ENCODE assay signal across 22 cellular contexts in genomic region chr5:87048156-87048555, GRCh38.
A peak's percentile ranks its signal among the peaks of the same experiment; 100 is the strongest.
DNase-seq lines count a peak whose midpoint lies in the region; ATAC-seq, FAIRE-seq and TF ChIP-seq lines count a peak whose summit lies in the region.
"Had no signal": no experiment of that assay in that cellular context is flagged by ENCODE, and none has a peak within 500 bp of the region (broad histone marks: within the 10 kb centered on the region; RNA-seq: fewer than 3 reads in every experiment).

No MANE protein-coding gene starts in this region.

- no peak for FAIRE-seq in frontal cortex (lab: Jason Lieb, UNC)

- CTCF ChIA-PET in MCF 10A (lab: Yijun Ruan, JAX) = no interaction called here

- no peak overlapping the region for H3K27ac Mint-ChIP-seq in MCF 10A (ENCODE audit: low read depth, unreplicated experiment)
- H3K27ac Mint-ChIP-seq: brain; stimulated activated naive B cell treated with anti-CD40 and anti-IgM and Interleukin-4, amounts not matched to agents 10 μg/mL and 1 μg/mL and 100 μg/mL, for 72 hours; WTC11 had no signal

- H3K36me3 ChIP-seq in breast epithelium = no peaks in the 10 kb centered on the region
- no peaks in the 10 kb centered on the region for H3K36me3 ChIP-seq in RWPE2 (ENCODE audit: low read depth)
- no peaks in the 10 kb centered on the region for H3K36me3 ChIP-seq in right atrium auricular region

- no peak overlapping the region for H3K4me3 ChIP-seq in breast epithelium
- no peak overlapping the region for H3K4me3 ChIP-seq in RWPE2 (ENCODE audit: severe bottlenecking)
- H3K4me3 ChIP-seq in right atrium auricular region = no peak overlapping the region

- no peak for TF ChIP-seq POLR2A in breast epithelium (IDR thresholded peaks at IDR 0.05)

- no peaks in the 10 kb centered on the region for H3K27me3 ChIP-seq in breast epithelium
- no peaks in the 10 kb centered on the region for H3K27me3 ChIP-seq in RWPE2 (ENCODE audit: insufficient read depth, poor library complexity, severe bottlenecking)
- no peaks in the 10 kb centered on the region for H3K27me3 ChIP-seq in right atrium auricular region

- DNase-seq in MCF 10A (ENCODE audit: unreplicated experiment) = peak; percentile 14
- no peak for DNase-seq in breast epithelium (ENCODE audit: low spot score in 2 of 2)
- DNase-seq in HT1080 (ENCODE audit: low read depth) = peak; percentile 65
- DNase-seq in RWPE2 (ENCODE audit: low spot score) = no peak
- DNase-seq in kidney tubule cell (ENCODE audit: low spot score) = peak; percentile 22
- no peak for DNase-seq in frontal cortex (ENCODE audit: low spot score in 2 of 2)
- DNase-seq in D341Med (ENCODE audit: low spot score) = no peak
- DNase-seq in right atrium auricular region (ENCODE audit: low spot score) = no peak
- DNase-seq: activated CD4-positive, alpha-beta T cell treated with anti-CD3 and anti-CD28 coated beads, Interleukin-2, amount 50 U/mL, for 48 hours; activated effector memory CD4-positive, alpha-beta T cell treated with Interleukin-2 at 50 U/mL for 16 hours; cortex of kidney; DMS79; left ventricle myocardium superior; NCI-H1417; NCI-H2171 treated with DMSO at 0.1 percent for 48 hours; posterior cingulate gyrus; stimulated activated CD4-positive, alpha-beta T cell treated with anti-CD3 and anti-CD28 coated beads, Interleukin-2, amount 100 ng/mL, for 24 hours; stimulated activated naive B cell treated with anti-CD40 and anti-IgM and Interleukin-4, amounts not matched to agents 10 μg/mL and 1 μg/mL and 100 μg/mL, for 72 hours had no signal

- H3K27ac ChIP-seq in breast epithelium = no peak overlapping the region
- H3K27ac ChIP-seq in RWPE2 (ENCODE audit: poor library complexity, severe bottlenecking) = no peak overlapping the region
- no peak overlapping the region for H3K27ac ChIP-seq in right atrium auricular region
- H3K27ac ChIP-seq: KMS-11 had no signal

- TF ChIP-seq CTCF in MCF 10A (IDR thresholded peaks at IDR 0.05; ENCODE audit: unreplicated experiment) (no peak), breast epithelium (IDR thresholded peaks at IDR 0.05) (no peak), RWPE2 (IDR thresholded peaks at IDR 0.05; ENCODE audit: poor library complexity, severe bottlenecking) (peak; percentile 22), right atrium auricular region (IDR thresholded peaks at IDR 0.05) (no peak)

- H3K4me3 Mint-ChIP-seq in MCF 10A (ENCODE audit: unreplicated experiment) = no peak overlapping the region
- H3K4me3 Mint-ChIP-seq: brain; CD4-positive, CD25-positive, alpha-beta regulatory T cell; stimulated activated naive B cell treated with anti-CD40 and anti-IgM and Interleukin-4, amounts not matched to agents 10 μg/mL and 1 μg/mL and 100 μg/mL, for 72 hours; WTC11 had no signal

- BruUV-seq in MCF 10A (replicated peaks; lab: Mats Ljungman, UMichigan) = no TSS peak

- H3K27me3 Mint-ChIP-seq in MCF 10A (ENCODE audit: insufficient read depth, unreplicated experiment) = no peaks in the 10 kb centered on the region
- H3K27me3 Mint-ChIP-seq: brain; CD4-positive, CD25-positive, alpha-beta regulatory T cell had no signal

- no peak for ATAC-seq in RWPE2 (ENCODE audit: low read depth)
- ATAC-seq: left ventricle myocardium superior; stimulated activated naive B cell treated with anti-CD40 and anti-IgM and Interleukin-4, amounts not matched to agents 10 μg/mL and 1 μg/mL and 100 μg/mL, for 72 hours; WTC11 had no signal

- no peaks in the 10 kb centered on the region for H3K4me1 Mint-ChIP-seq in MCF 10A (ENCODE audit: insufficient read depth, unreplicated experiment)
- H3K4me1 Mint-ChIP-seq: brain had no signal

- intact Hi-C loops in MCF 10A (cut with micrococcal nuclease) (no loop called here), breast epithelium (cut with DNase I; ENCODE audit: low total_unique reads) (no loop called here)

- no peaks in the 10 kb centered on the region for H3K36me3 Mint-ChIP-seq in MCF 10A (ENCODE audit: insufficient read depth, unreplicated experiment)
- H3K36me3 Mint-ChIP-seq: brain had no signal

- H3K9me3 Mint-ChIP-seq in MCF 10A (ENCODE audit: unreplicated experiment) = peaks cover 26% of the 10 kb centered on the region

- H3K9me3 ChIP-seq in breast epithelium (peaks cover 5 to 7% of the 10 kb centered on the region in 2 donors), RWPE2 (ENCODE audit: severe bottlenecking) (no peaks in the 10 kb centered on the region), right atrium auricular region (peaks cover 0 to 12% of the 10 kb centered on the region in 2 donors)

- no peaks in the 10 kb centered on the region for H3K4me1 ChIP-seq in breast epithelium
- H3K4me1 ChIP-seq in RWPE2 (ENCODE audit: insufficient read depth, poor library complexity, severe bottlenecking) = no peaks in the 10 kb centered on the region
- no peaks in the 10 kb centered on the region for H3K4me1 ChIP-seq in right atrium auricular region

- POLR2A ChIA-PET in MCF 10A (lab: Yijun Ruan, JAX) = no interaction called here

Comparison
In these comparisons a context has a peak if more than half of its experiments do, and no peak if none do; other contexts are left out.
1. DNase-seq: peak in MCF 10A (single experiment), HT1080 (single experiment) and kidney tubule cell (single experiment); none in breast epithelium (0 of 2), RWPE2 (single experiment), frontal cortex (0 of 2), D341Med (single experiment) and right atrium auricular region (single experiment).